20 cellular contexts compared by ENCODE assay signal in genomic region chr5:137181685-137182084, GRCh38.
DNase-seq lines count a peak whose midpoint lies in the region; ATAC-seq and TF ChIP-seq lines count a peak whose summit lies in the region.
"Had no signal": no experiment of that assay in that cellular context is flagged by ENCODE, and none has a peak within 500 bp of the region (broad histone marks: within the 10 kb centered on the region; RNA-seq: fewer than 3 reads in every experiment).

No MANE protein-coding gene starts in this region.

- intact Hi-C loops in transverse colon (cut with DNase I; ENCODE audit: low total_unique reads): no loop called here

- in situ Hi-C loops in transverse colon (cut with MboI; ENCODE audit: low pct_ligation_motif_present in 1 of 4, low pct_unique_long_range_greater_than_20kb in 1 of 4, low sequenced_read_pairs in 3 of 4): no loop called here

- no peak overlapping the region for H3K4me3 Mint-ChIP-seq in nephron progenitor cell
- H3K4me3 Mint-ChIP-seq: CD14-positive monocyte; CD4-positive, alpha-beta memory T cell; IgD-negative memory B cell had no signal

- H3K9me3 Mint-ChIP-seq in nephron progenitor cell: no peaks in the 10 kb centered on the region
- H3K9me3 Mint-ChIP-seq: CD4-positive, alpha-beta memory T cell; IgD-negative memory B cell had no signal

- H3K4me3 ChIP-seq in WERI-Rb-1 (ENCODE audit: low read depth, low read length): no peak overlapping the region
- H3K4me3 ChIP-seq in transverse colon: no peak overlapping the region
- H3K4me3 ChIP-seq: BLaER1, GM23248, HAP-1 had no signal

- H3K4me1 ChIP-seq in transverse colon: no peaks in the 10 kb centered on the region
- H3K4me1 ChIP-seq: HAP-1 had no signal

- H3K9me3 ChIP-seq in WERI-Rb-1 (ENCODE audit: severe bottlenecking) (no peaks in the 10 kb centered on the region), transverse colon (no peaks in the 10 kb centered on the region)
- H3K9me3 ChIP-seq: BLaER1, HAP-1 had no signal

- H3K36me3 Mint-ChIP-seq in nephron progenitor cell (ENCODE audit: low read depth): no peaks in the 10 kb centered on the region
- H3K36me3 Mint-ChIP-seq: CD14-positive monocyte; CD4-positive, alpha-beta memory T cell; IgD-negative memory B cell had no signal

- no peak for TF ChIP-seq POLR2A in transverse colon (IDR thresholded peaks at IDR 0.05)

- ATAC-seq in HG03280 (IDR thresholded peaks at IDR 0.05; ENCODE audit: unreplicated experiment) (no peak), HG02938 (IDR thresholded peaks at IDR 0.05; ENCODE audit: unreplicated experiment) (no peak)
- ATAC-seq: HepG2 had no signal

- peaks cover 14% of the 10 kb centered on the region for H3K27me3 Mint-ChIP-seq in nephron progenitor cell (ENCODE audit: low read depth, poor library complexity)
- H3K27me3 Mint-ChIP-seq: IgD-negative memory B cell had no signal

- H3K27me3 ChIP-seq in WERI-Rb-1 (ENCODE audit: insufficient read depth, low read depth, severe bottlenecking): no peaks in the 10 kb centered on the region
- no peaks in the 10 kb centered on the region for H3K27me3 ChIP-seq in transverse colon
- H3K27me3 ChIP-seq: BLaER1 had no signal

- no peak overlapping the region for H3K27ac ChIP-seq in WERI-Rb-1
- H3K27ac ChIP-seq in transverse colon: no peak overlapping the region
- H3K27ac ChIP-seq: BLaER1, GM23248 had no signal

- H3K27ac Mint-ChIP-seq in nephron progenitor cell: peak overlapping the region; percentile 71
- H3K27ac Mint-ChIP-seq: CD4-positive, alpha-beta memory T cell had no signal

- TF ChIP-seq EP300 in transverse colon (IDR thresholded peaks at IDR 0.05; ENCODE audit: low read depth): no peak

- H3K4me1 Mint-ChIP-seq in nephron progenitor cell: peaks cover 33% of the 10 kb centered on the region
- H3K4me1 Mint-ChIP-seq: CD14-positive monocyte; CD4-positive, alpha-beta memory T cell had no signal

- H3K36me3 ChIP-seq in WERI-Rb-1 (no peaks in the 10 kb centered on the region), transverse colon (no peaks in the 10 kb centered on the region)
- H3K36me3 ChIP-seq: BLaER1, HAP-1 had no signal

- 60% methylated on average over 1 of the region's 1 CpG; no CpG with 5 or more reads in 1 of the 2 donors for WGBS in transverse colon (ENCODE audit: low coverage in 1 of 2), 2 donors

- TF ChIP-seq CTCF in WERI-Rb-1 (IDR thresholded peaks at IDR 0.05; ENCODE audit: low read depth, low read length) (no peak), nephron progenitor cell (IDR thresholded peaks at IDR 0.05) (no peak), transverse colon (IDR thresholded peaks at IDR 0.05) (no peak)

- DNase-seq in NCI-H526 (lab: John Stamatoyannopoulos, UW): peak; percentile 75 to 87
- DNase-seq in NCI-H82 treated with DMSO at 0.1 percent for 48 hours (lab: John Stamatoyannopoulos, UW; ENCODE audit: unreplicated experiment): peak; percentile 91
- peak; percentile 85 for DNase-seq in WERI-Rb-1
- no peak for DNase-seq in nephron progenitor cell
- DNase-seq in HT-29 (ENCODE audit: low spot score): no peak
- DNase-seq in transverse colon: no peak
- DNase-seq: ACHN; AML-193; CD4-positive, alpha-beta memory T cell; GDM1; GM23248; Karpas-422; KBM-7 had no signal

Comparison
In these comparisons a context has a peak if more than half of its experiments do, and no peak if none do; other contexts are left out.
1. DNase-seq: peak in NCI-H526 (2 of 2), NCI-H82 treated with DMSO at 0.1 percent for 48 hours (single experiment) and WERI-Rb-1 (single experiment); none in nephron progenitor cell (single experiment), HT-29 (single experiment) and transverse colon (single experiment).